ENCODE assay signal across 9 cellular contexts in genomic region chr6:134065706-134066105, GRCh38. TPM values are rescaled to one million over a fixed set of nuclear protein-coding genes. Genes with fewer than 3 reads are reported as not detected.
A peak's percentile ranks its signal among the peaks of the same experiment; 100 is the strongest.
DNase-seq lines count a peak whose midpoint lies in the region; ATAC-seq and TF ChIP-seq lines count a peak whose summit lies in the region.
"Had no signal": no experiment of that assay in that cellular context is flagged by ENCODE, and none has a peak within 500 bp of the region (broad histone marks: within the 10 kb centered on the region; RNA-seq: fewer than 3 reads in every experiment).

No MANE protein-coding gene starts in this region.

- H3K9me3 ChIP-seq in MG63 = no peaks in the 10 kb centered on the region
- no peaks in the 10 kb centered on the region for H3K9me3 ChIP-seq in colonic mucosa

- POLR2A ChIA-PET in activated CD4-positive, alpha-beta T cell treated with anti-CD3 and anti-CD28 coated beads for 36 hours (lab: Charles Lee) = no interaction called here

- no peaks in the 10 kb centered on the region for H3K4me1 Mint-ChIP-seq in activated CD4-positive, alpha-beta T cell treated with anti-CD3 and anti-CD28 coated beads for 36 hours

- H3K27me3 ChIP-seq in MG63 (no peaks in the 10 kb centered on the region), colonic mucosa (no peaks in the 10 kb centered on the region)

- TF ChIP-seq CTCF in colonic mucosa (IDR thresholded peaks at IDR 0.05) = peak; percentile 51

- H3K36me3 ChIP-seq in MG63 (no peaks in the 10 kb centered on the region), colonic mucosa (no peaks in the 10 kb centered on the region)

- H3K27ac ChIP-seq in colonic mucosa = no peak overlapping the region

- no peak overlapping the region for H3K4me3 Mint-ChIP-seq in activated CD4-positive, alpha-beta T cell treated with anti-CD3 and anti-CD28 coated beads for 36 hours

- H3K4me3 ChIP-seq in MG63 (no peak overlapping the region), colonic mucosa (no peak overlapping the region)

- no peak overlapping the region for H3K9ac ChIP-seq in colonic mucosa (ENCODE audit: low read depth in 2 of 2, low read length in 2 of 2)

- DNase-seq in activated CD4-positive, alpha-beta T cell treated with anti-CD3 and anti-CD28 coated beads for 36 hours = peak; percentile 29
- DNase-seq in activated CD4-positive, alpha-beta T cell treated with anti-CD3 and anti-CD28 coated beads for 1 hour = no peak
- DNase-seq in MG63 (peak; percentile 5), colonic mucosa (no peak), NCI-H446 treated with DMSO at 0.1 percent for 48 hours (lab: John Stamatoyannopoulos, UW) (no peak)
- peak; percentile 28 for DNase-seq in stimulated activated CD8-positive, alpha-beta memory T cell treated with anti-CD3 and anti-CD28 coated beads, Interleukin-4, amount 100 ng/mL, for 48 hours
- DNase-seq: NCI-H2107 had no signal

- H3K4me1 ChIP-seq in colonic mucosa = no peaks in the 10 kb centered on the region

- peak; percentile 42 for ATAC-seq in activated CD4-positive, alpha-beta T cell treated with anti-CD3 and anti-CD28 coated beads for 36 hours
- ATAC-seq in GM21528 (IDR thresholded peaks at IDR 0.05; ENCODE audit: low FRiP score, unreplicated experiment) (no peak), GM18870 (IDR thresholded peaks at IDR 0.05; ENCODE audit: unreplicated experiment) (no peak)

- CTCF ChIA-PET in activated CD4-positive, alpha-beta T cell treated with anti-CD3 and anti-CD28 coated beads for 36 hours (lab: Charles Lee) = interaction anchor here (0.7 to 5.5 kb wide), 9 partner anchors 10 to 142 kb away, joined by 3 to 112 read pairs (median 3); no protein-coding TSS in a partner anchor

- no peaks in the 10 kb centered on the region for H3K36me3 Mint-ChIP-seq in activated CD4-positive, alpha-beta T cell treated with anti-CD3 and anti-CD28 coated beads for 36 hours (ENCODE audit: low read depth)

- intact Hi-C loops in activated CD4-positive, alpha-beta T cell treated with anti-CD3 and anti-CD28 coated beads for 36 hours (cut with DNase I, micrococcal nuclease) = loop anchor here in 1 of 2 experiments (2.0 kb wide), 1 partner anchor 31 kb away; no protein-coding TSS in a partner anchor
- intact Hi-C loops in colonic mucosa (cut with DNase I) = loop anchor here (2.0 kb wide), 1 partner anchor 91 kb away; no protein-coding TSS in a partner anchor

- no peak overlapping the region for H3K27ac Mint-ChIP-seq in activated CD4-positive, alpha-beta T cell treated with anti-CD3 and anti-CD28 coated beads for 36 hours

- no peaks in the 10 kb centered on the region for H3K9me3 Mint-ChIP-seq in activated CD4-positive, alpha-beta T cell treated with anti-CD3 and anti-CD28 coated beads for 36 hours (ENCODE audit: low read depth)

- H3K27me3 Mint-ChIP-seq in activated CD4-positive, alpha-beta T cell treated with anti-CD3 and anti-CD28 coated beads for 36 hours = peaks cover 1% of the 10 kb centered on the region

RNA-seq across cellular contexts. Expression of gene SLC2A12, which starts 13.3 kb away (rescaled TPM):
- total RNA-seq in activated CD4-positive, alpha-beta T cell treated with anti-CD3 and anti-CD28 coated beads for 36 hours = under 1 TPM; 0.33 to 0.41 TPM
- 0.95 and 1.4 TPM in 2 replicates for total RNA-seq in MG63 (2014; rRNA removed; shearing (Covaris generic); ENCODE audit: low replicate concordance)
- 1 to 10 TPM in 1 of 2 donors, under 1 TPM in 1; 0.84 to 3.0 TPM for total RNA-seq in colonic mucosa

Comparison
In these comparisons a context has a peak if more than half of its experiments do, and no peak if none do; other contexts are left out.
1. DNase-seq: peak in activated CD4-positive, alpha-beta T cell treated with anti-CD3 and anti-CD28 coated beads for 36 hours (single experiment), MG63 (single experiment) and stimulated activated CD8-positive, alpha-beta memory T cell treated with anti-CD3 and anti-CD28 coated beads, Interleukin-4, amount 100 ng/mL, for 48 hours (single experiment); none in activated CD4-positive, alpha-beta T cell treated with anti-CD3 and anti-CD28 coated beads for 1 hour (single experiment), colonic mucosa (single experiment) and NCI-H446 treated with DMSO at 0.1 percent for 48 hours (single experiment).